Comparison of ENCODE assay signal across 16 cellular contexts in genomic region chr14:90567991-90568390, GRCh38.
A peak's percentile ranks its signal among the peaks of the same experiment; 100 is the strongest.
DNase-seq lines count a peak whose midpoint lies in the region; FAIRE-seq and TF ChIP-seq lines count a peak whose summit lies in the region.
"Had no signal": no experiment of that assay in that cellular context is flagged by ENCODE, and none has a peak within 500 bp of the region (broad histone marks: within the 10 kb centered on the region; RNA-seq: fewer than 3 reads in every experiment).

No MANE protein-coding gene starts in this region.

- no peak for TF ChIP-seq POLR2A in H1 (IDR thresholded peaks at IDR 0.05; ENCODE audit: control extremely low read depth in 1 of 2, low read depth in 2 of 2, low read length in 2 of 2)

- no peak overlapping the region for H2AFZ ChIP-seq in H1 (ENCODE audit: low read length)

- H3K27ac Mint-ChIP-seq in nephron progenitor cell, result peak overlapping the region; percentile 60
- H3K27ac Mint-ChIP-seq in CD8-positive, alpha-beta memory T cell, result peak overlapping the region in 1 of 8 donors; percentile 22
- H3K27ac Mint-ChIP-seq: activated CD4-positive, alpha-beta T cell treated with anti-CD3 and anti-CD28 coated beads, Interleukin-2, amount 10 ng/mL, durations not matched to agents 7 days and 5 days; T-cell had no signal

- WGBS in H1 (ENCODE audit: extremely low coverage in 1 of 2, insufficient coverage in 1 of 2, insufficient read length in 1 of 2, insufficient replicate concordance in 2 of 2, low coverage in 1 of 2, low lambda C conversion rate in 2 of 2, missing lambda C conversion rate in 1 of 2), 2 experiments, result 79% methylated on average over 7 of the region's 7 CpGs; no CpG with 5 or more reads in 1 of the 2 experiments

- TF ChIP-seq CTCF in H1 (IDR thresholded peaks at IDR 0.05; ENCODE audit: control extremely low read depth in 1 of 3, insufficient read depth in 1 of 3, low read depth in 1 of 3, low read length in 3 of 3), result no peak
- no peak for TF ChIP-seq CTCF in nephron progenitor cell (IDR thresholded peaks at IDR 0.05)

- H3K4me1 ChIP-seq in NT2/D1 (ENCODE audit: insufficient read depth, insufficient read length) (peaks cover 17% of the 10 kb centered on the region), H1 (replicated peaks in 1 of 4; ENCODE audit: control insufficient read depth in 3 of 4, insufficient read depth in 4 of 4, low read length in 3 of 4) (peaks cover 2 to 23% (median 7%) of the 10 kb centered on the region in 4 experiments; a peak in 5 of 7 replicates)
- no peaks in the 10 kb centered on the region for H3K4me1 ChIP-seq in CD8-positive, alpha-beta memory T cell (ENCODE audit: insufficient read depth, low read length)
- H3K4me1 ChIP-seq: prostate gland, uterus had no signal

- no peak for TF ChIP-seq RAD21 in H1 (IDR thresholded peaks at IDR 0.05 in 1 of 2, conservative IDR thresholded peaks at IDR 0.05 in 1 of 2; ENCODE audit: low read depth in 2 of 2, low read length in 2 of 2)

- peaks cover 7% of the 10 kb centered on the region for H3K27me3 Mint-ChIP-seq in nephron progenitor cell (ENCODE audit: low read depth, poor library complexity)
- no peaks in the 10 kb centered on the region for H3K27me3 Mint-ChIP-seq in CD8-positive, alpha-beta memory T cell
- H3K27me3 Mint-ChIP-seq: activated CD4-positive, alpha-beta T cell treated with anti-CD3 and anti-CD28 coated beads, Interleukin-2, amount 10 ng/mL, durations not matched to agents 7 days and 5 days; T-cell had no signal

- no peak overlapping the region for H3K4me3 Mint-ChIP-seq in nephron progenitor cell
- H3K4me3 Mint-ChIP-seq in CD8-positive, alpha-beta memory T cell, result no peak overlapping the region
- H3K4me3 Mint-ChIP-seq: activated CD4-positive, alpha-beta T cell treated with anti-CD3 and anti-CD28 coated beads, Interleukin-2, amount 10 ng/mL, durations not matched to agents 7 days and 5 days; T-cell had no signal

- H3K79me1 ChIP-seq in H1 (ENCODE audit: low read depth, low read length), result no peaks in the 10 kb centered on the region

- no peak overlapping the region for H3K14ac ChIP-seq in H1 (ENCODE audit: insufficient read length)

- no peak overlapping the region for H3K4me2 ChIP-seq in H1 (ENCODE audit: insufficient read depth in 1 of 2, low read depth in 2 of 2, low read length in 2 of 2)
- H3K4me2 ChIP-seq: KMS-11 had no signal

- H2BK15ac ChIP-seq in H1 (ENCODE audit: low read length), result no peak overlapping the region; the same call in 1 of the 2 replicates

- POLR2A ChIA-PET in H1 (lab: Charles Lee; ENCODE audit: partially characterized antibody), result no interaction called here
- POLR2A ChIA-PET in CD8-positive, alpha-beta memory T cell (lab: Charles Lee), result no interaction called here

- CTCF ChIA-PET in H1 (lab: Charles Lee; ENCODE audit: partially characterized antibody), result interaction anchor here (1.3 to 1.4 kb wide), 2 partner anchors 10 to 14 kb away, joined by 3 to 4 read pairs; no protein-coding TSS in a partner anchor
- CTCF ChIA-PET in CD8-positive, alpha-beta memory T cell (lab: Charles Lee), result no interaction called here

- no peak overlapping the region for H4K91ac ChIP-seq in H1 (replicated peaks; ENCODE audit: insufficient read length, low read length)

- H2BK120ac ChIP-seq in H1 (replicated peaks; ENCODE audit: low read depth, low read length), result no peak overlapping the region

- H2BK20ac ChIP-seq in H1 (ENCODE audit: low read length), result no peak overlapping the region

- H3K9me3 Mint-ChIP-seq in nephron progenitor cell, result no peaks in the 10 kb centered on the region
- H3K9me3 Mint-ChIP-seq in CD8-positive, alpha-beta memory T cell, result no peaks in the 10 kb centered on the region
- H3K9me3 Mint-ChIP-seq: activated CD4-positive, alpha-beta T cell treated with anti-CD3 and anti-CD28 coated beads, Interleukin-2, amount 10 ng/mL, durations not matched to agents 7 days and 5 days; T-cell had no signal

- peaks cover 42% of the 10 kb centered on the region for H3K4me1 Mint-ChIP-seq in nephron progenitor cell
- H3K4me1 Mint-ChIP-seq in CD8-positive, alpha-beta memory T cell, result no peaks in the 10 kb centered on the region
- H3K4me1 Mint-ChIP-seq: activated CD4-positive, alpha-beta T cell treated with anti-CD3 and anti-CD28 coated beads, Interleukin-2, amount 10 ng/mL, durations not matched to agents 7 days and 5 days; T-cell had no signal

- no peaks in the 10 kb centered on the region for H4K20me1 ChIP-seq in H1 (replicated peaks in 1 of 2; ENCODE audit: control insufficient read depth in 1 of 2, insufficient read depth in 2 of 2, low read length in 2 of 2)

- H2BK5ac ChIP-seq in H1 (ENCODE audit: low read depth, low read length), result no peak overlapping the region

- FAIRE-seq in H1 (lab: Jason Lieb, UNC), result peak; percentile 7

- no peak for DNase-seq in NT2/D1 (ENCODE audit: low read depth, low spot score)
- no peak for DNase-seq in H1 (ENCODE audit: low read depth in 1 of 2, low spot score in 2 of 2)
- DNase-seq in nephron progenitor cell, result no peak
- peak; percentile 75 for DNase-seq in superior temporal gyrus (ENCODE audit: extremely low spot score)
- no peak for DNase-seq in activated CD8-positive, alpha-beta memory T cell treated with anti-CD3 and anti-CD28 coated beads, Interleukin-2, amount 50 U/mL, for 48 hours
- DNase-seq in CD8-positive, alpha-beta memory T cell, result no peak
- no peak for DNase-seq in GF-D8 (lab: John Stamatoyannopoulos, UW)
- no peak for DNase-seq in COLO829 (ENCODE audit: low spot score)
- DNase-seq: activated CD4-positive, alpha-beta T cell treated with anti-CD3 and anti-CD28 coated beads, Interleukin-2, amount 10 ng/mL, durations not matched to agents 7 days and 5 days; activated naive CD4-positive, alpha-beta T cell; COR-L47; NCI-H2029 treated with DMSO at 0.1 percent for 48 hours; T-cell; uterus had no signal

- H3K23me2 ChIP-seq in H1 (ENCODE audit: low read depth, low read length), result no peaks in the 10 kb centered on the region

- no peak overlapping the region for H4K8ac ChIP-seq in H1 (ENCODE audit: extremely low read depth, insufficient read depth, low read length)

- peaks cover 8% of the 10 kb centered on the region for H3K36me3 Mint-ChIP-seq in nephron progenitor cell (ENCODE audit: low read depth)
- no peaks in the 10 kb centered on the region for H3K36me3 Mint-ChIP-seq in CD8-positive, alpha-beta memory T cell
- H3K36me3 Mint-ChIP-seq: T-cell had no signal

- 0 out of 2 replicates have a peak overlapping the region, but pooled peaks have one; percentile 55 for H2BK12ac ChIP-seq in H1 (ENCODE audit: low read depth, low read length)

- H3K9me3 ChIP-seq in NT2/D1 (ENCODE audit: insufficient read depth, low read length), result 0 out of 2 replicates have a peak, but pooled peaks cover 7% of the 10 kb centered on the region
- no peaks in the 10 kb centered on the region for H3K9me3 ChIP-seq in H1 (ENCODE audit: insufficient read depth in 2 of 2, low read depth in 1 of 2, low read length in 1 of 2)
- H3K9me3 ChIP-seq in CD8-positive, alpha-beta memory T cell (ENCODE audit: low read length), result no peaks in the 10 kb centered on the region
- H3K9me3 ChIP-seq: prostate gland, uterus had no signal

- no peak overlapping the region for H3K18ac ChIP-seq in H1 (ENCODE audit: extremely low read depth, low read length)

- H3K27ac ChIP-seq in H1 (ENCODE audit: low read depth, low read length), result no peak overlapping the region
- H3K27ac ChIP-seq in CD8-positive, alpha-beta memory T cell (ENCODE audit: low read depth, low read length), result no peak overlapping the region
- H3K27ac ChIP-seq: KMS-11, prostate gland had no signal

- H3K4me3 ChIP-seq in NT2/D1 (ENCODE audit: insufficient read length, low read depth), result no peak overlapping the region
- no peak overlapping the region for H3K4me3 ChIP-seq in H1 (ENCODE audit: extremely low read depth in 1 of 4, insufficient read depth in 2 of 4, low read depth in 3 of 4, low read length in 4 of 4)
- no peak overlapping the region for H3K4me3 ChIP-seq in CD8-positive, alpha-beta memory T cell (ENCODE audit: low read length)
- H3K4me3 ChIP-seq: prostate gland, uterus had no signal

- H3K79me2 ChIP-seq in H1 (ENCODE audit: control insufficient read depth in 1 of 2, insufficient read depth in 2 of 2, low read length in 2 of 2), result no peaks in the 10 kb centered on the region

- H3K4ac ChIP-seq in H1 (replicated peaks; ENCODE audit: insufficient read length, low read depth, low read length), result no peak overlapping the region

- H3K56ac ChIP-seq in H1 (replicated peaks; ENCODE audit: insufficient read length, low read depth, low read length), result no peak overlapping the region

- H2AK5ac ChIP-seq in H1 (ENCODE audit: low read depth, low read length), result 0 out of 2 replicates have a peak overlapping the region, but pooled peaks have one; percentile 58

- TF ChIP-seq EP300 in H1 (IDR thresholded peaks at IDR 0.05; ENCODE audit: borderline replicate concordance in 1 of 2, low read depth in 2 of 2, low read length in 2 of 2), result no peak

- H3K36me3 ChIP-seq in NT2/D1 (ENCODE audit: insufficient read depth, insufficient read length, low read length), result no peaks in the 10 kb centered on the region
- H3K36me3 ChIP-seq in H1 (ENCODE audit: control insufficient read depth in 2 of 4, insufficient read depth in 4 of 4, low read length in 3 of 4), result no peaks in the 10 kb centered on the region
- H3K36me3 ChIP-seq in CD8-positive, alpha-beta memory T cell (ENCODE audit: insufficient read depth, low read length), result no peaks in the 10 kb centered on the region
- H3K36me3 ChIP-seq: prostate gland, uterus had no signal

- H4K5ac ChIP-seq in H1 (ENCODE audit: insufficient read length, low read depth, low read length), result no peak overlapping the region

- no peaks in the 10 kb centered on the region for H3K27me3 ChIP-seq in NT2/D1 (ENCODE audit: insufficient read depth, insufficient read length)
- H3K27me3 ChIP-seq in H1 (replicated peaks in 1 of 4; ENCODE audit: control insufficient read depth in 3 of 4, extremely low read depth in 1 of 4, insufficient read depth in 3 of 4, low read length in 3 of 4), result no peaks in the 10 kb centered on the region
- H3K27me3 ChIP-seq in CD8-positive, alpha-beta memory T cell (ENCODE audit: insufficient read depth, low read length, poor library complexity, severe bottlenecking), result no peaks in the 10 kb centered on the region
- H3K27me3 ChIP-seq: uterus had no signal

- no peak overlapping the region for H3K23ac ChIP-seq in H1 (ENCODE audit: insufficient read length)

- peak overlapping the region; percentile 46 for H3K9ac ChIP-seq in NT2/D1 (ENCODE audit: insufficient read length, low read depth)
- H3K9ac ChIP-seq in H1 (replicated peaks in 1 of 4; ENCODE audit: extremely low read depth in 1 of 4, low read depth in 3 of 4, low read length in 3 of 4), result no peak overlapping the region
- H3K9ac ChIP-seq: KMS-11 had no signal

TF ChIP-seq in H1, 55 proteins besides CTCF, POLR2A, EP300 and RAD21 (continues in another document):
- TF ChIP-seq POU5F1 (IDR thresholded peaks at IDR 0.05; ENCODE audit: low read depth, low read length), result no peak
- TF ChIP-seq ATF3 (IDR thresholded peaks at IDR 0.05; ENCODE audit: insufficient read depth, low read depth, low read length), result no peak
- no peak for TF ChIP-seq TAF7 (optimal IDR thresholded peaks at IDR 0.05; ENCODE audit: borderline replicate concordance, low read depth, low read length)
- TF ChIP-seq BCL11A (IDR thresholded peaks at IDR 0.05; ENCODE audit: low read depth in 2 of 2, low read length in 2 of 2), result no peak
